19 cellular contexts compared by ENCODE assay signal in genomic region chr2:56325661-56326345, GRCh38.
"Had no signal": no experiment of that assay in that cellular context is flagged by ENCODE, and none has a peak within 500 bp of the region (broad histone marks: within the 10 kb centered on the region; RNA-seq: fewer than 3 reads in every experiment).

No MANE protein-coding gene starts in this region.

- H3K4me2 ChIP-seq: hepatocyte had no signal

- H2AFZ ChIP-seq: hepatocyte, parathyroid adenoma had no signal

- ATAC-seq: activated T-cell treated with anti-CD3 and anti-CD28 coated beads, Interleukin-2, amount 50 U/mL, for 4 hours; foreskin keratinocyte; right lobe of liver; stimulated activated effector memory CD8-positive, alpha-beta T cell treated with anti-CD3 and anti-CD28 coated beads, Interleukin-12 subunit alpha, Interleukin-12 subunit beta, amount 100 ng/mL, for 72 hours; stimulated activated naive CD8-positive, alpha-beta T cell treated with anti-CD3 and anti-CD28 coated beads, Interleukin-15, amount 100 ng/mL, for 72 hours; T-helper 17 cell had no signal

- H3K36me3 ChIP-seq: right lobe of liver, tibial nerve had no signal

- H3K79me2 ChIP-seq: hepatocyte, parathyroid adenoma had no signal

- H3K27ac ChIP-seq: foreskin keratinocyte, hepatocyte, parathyroid adenoma, right lobe of liver, skin epidermis, tibial nerve had no signal

- H3K4me3 ChIP-seq: hepatocyte, right lobe of liver, skin epidermis, tibial nerve had no signal

- H3K9me3 ChIP-seq: right lobe of liver had no signal

- H3K9ac ChIP-seq: parathyroid adenoma had no signal

- H3K4me1 ChIP-seq: foreskin keratinocyte, parathyroid adenoma, right lobe of liver, tibial nerve had no signal

- H3K27me3 ChIP-seq: foreskin keratinocyte, hepatocyte, right lobe of liver, tibial nerve had no signal

- DNase-seq: activated CD4-positive, alpha-beta T cell treated with anti-CD3 and anti-CD28 coated beads for 4 hours; activated CD4-positive, alpha-beta T cell treated with anti-CD3 and anti-CD28 coated beads, Interleukin-2, amount 50 U/mL, for 48 hours; activated CD4-positive, CD25-positive, alpha-beta regulatory T cell; activated CD8-positive, alpha-beta memory T cell treated with anti-CD3 and anti-CD28 coated beads, Interleukin-2, amount 50 U/mL, for 48 hours; activated naive CD4-positive, alpha-beta T cell; activated naive CD8-positive, alpha-beta T cell treated with anti-CD3 and anti-CD28 coated beads, Interleukin-2, amount 10 ng/mL, durations not matched to agents 7 days and 5 days; activated T-cell treated with anti-CD3 and anti-CD28 coated beads, Interleukin-2, amount 50 U/mL, for 4 hours; amygdala; foreskin keratinocyte; nucleus accumbens; right lobe of liver; stimulated activated CD4-positive, alpha-beta T cell treated with anti-CD3 and anti-CD28 coated beads, Interleukin-2, amount 100 ng/mL, for 24 hours; stimulated activated naive CD8-positive, alpha-beta T cell treated with anti-CD3 and anti-CD28 coated beads, Interleukin-15, amount 100 ng/mL, for 72 hours; T-helper 17 cell had no signal
